In genomic region chr13:81048026-81048461, GRCh38 we compare ENCODE assay signal across 16 cellular contexts.
A peak's percentile ranks its signal among the peaks of the same experiment; 100 is the strongest.
DNase-seq lines count a peak whose midpoint lies in the region; ATAC-seq and TF ChIP-seq lines count a peak whose summit lies in the region.
"Had no signal": no experiment of that assay in that cellular context is flagged by ENCODE, and none has a peak within 500 bp of the region (broad histone marks: within the 10 kb centered on the region; RNA-seq: fewer than 3 reads in every experiment).

No MANE protein-coding gene starts in this region.

- no peak overlapping the region for H4K5ac ChIP-seq in mesendoderm (ENCODE audit: low read length)

- H4K8ac ChIP-seq in mesendoderm (ENCODE audit: low read depth, low read length) = no peak overlapping the region

- ATAC-seq in DND-41 (ENCODE audit: insufficient read depth, low read depth) (0 out of 3 replicates have a peak, but pooled peaks have one; percentile 12), GM21423 (IDR thresholded peaks at IDR 0.05; ENCODE audit: unreplicated experiment) (peak; percentile 65), HG02678 (IDR thresholded peaks at IDR 0.05; ENCODE audit: unreplicated experiment) (no peak), HG03354 (IDR thresholded peaks at IDR 0.05; ENCODE audit: poor library complexity, severe bottlenecking, unreplicated experiment) (no peak), HG02973 (IDR thresholded peaks at IDR 0.05; ENCODE audit: unreplicated experiment) (no peak)
- ATAC-seq: HepG2; naive thymus-derived CD8-positive, alpha-beta T cell; stimulated activated naive B cell treated with anti-CD40 and anti-IgM and Interleukin-4, amounts not matched to agents 10 μg/mL and 1 μg/mL and 100 μg/mL, for 72 hours had no signal

- H3K4ac ChIP-seq in mesendoderm (ENCODE audit: low read depth, low read length) = peak overlapping the region; percentile 37

- no peaks in the 10 kb centered on the region for H3K9me3 ChIP-seq in DND-41 (ENCODE audit: insufficient read depth, low read length, severe bottlenecking)
- H3K9me3 ChIP-seq: SJSA1 had no signal

- H3K4me3 ChIP-seq in DND-41 (ENCODE audit: low read depth in 1 of 2, low read length in 2 of 2) (no peak overlapping the region), mesendoderm (ENCODE audit: low read length) (no peak overlapping the region)
- H3K4me3 ChIP-seq: SJSA1 had no signal

- no peak overlapping the region for H3K18ac ChIP-seq in mesendoderm (ENCODE audit: low read length)

- no peak overlapping the region for H3K56ac ChIP-seq in mesendoderm (ENCODE audit: low read length)

- H3K36me3 ChIP-seq in DND-41 (ENCODE audit: insufficient read depth, low read length) (no peaks in the 10 kb centered on the region), mesendoderm (ENCODE audit: control insufficient read depth, insufficient read depth, low read length) (no peaks in the 10 kb centered on the region)
- H3K36me3 ChIP-seq: SJSA1 had no signal

- no peak overlapping the region for H3K4me2 ChIP-seq in DND-41 (ENCODE audit: insufficient read depth, low read length)
- no peak overlapping the region for H3K4me2 ChIP-seq in mesendoderm (ENCODE audit: low read length)

- H3K27ac ChIP-seq in DND-41 (ENCODE audit: low read length) (no peak overlapping the region), mesendoderm (ENCODE audit: low read depth, low read length) (no peak overlapping the region)
- H3K27ac ChIP-seq: C4-2B, SJSA1 had no signal

- no peak overlapping the region for H2BK120ac ChIP-seq in mesendoderm (ENCODE audit: low read depth, low read length)

- H3K23ac ChIP-seq in mesendoderm (ENCODE audit: low read length) = no peak overlapping the region

- H2AK5ac ChIP-seq in mesendoderm (ENCODE audit: low read length) = no peak overlapping the region

- no peak for DNase-seq in DND-41
- peak; percentile 3 for DNase-seq in RPMI7951 (ENCODE audit: low read depth)
- no peak for DNase-seq in mesendoderm
- DNase-seq in activated CD8-positive, alpha-beta memory T cell treated with anti-CD3 and anti-CD28 coated beads, Interleukin-2, amount 50 U/mL, for 48 hours = no peak
- DNase-seq: naive thymus-derived CD8-positive, alpha-beta T cell; NCI-H524 treated with DMSO at 0.1 percent for 48 hours; retina; stimulated activated CD4-positive, alpha-beta T cell treated with anti-CD3 and anti-CD28 coated beads, Interleukin-4, amount 100 ng/mL, for 24 hours; stimulated activated naive B cell treated with anti-CD40 and anti-IgM and Interleukin-4, amounts not matched to agents 10 μg/mL and 1 μg/mL and 100 μg/mL, for 72 hours had no signal

- no peaks in the 10 kb centered on the region for H3K79me1 ChIP-seq in mesendoderm (ENCODE audit: low read length)

- no CpG with 5 or more reads among the region's 7 CpGs for WGBS in mesendoderm (ENCODE audit: extremely low coverage, insufficient coverage, low lambda C conversion rate)

- H3K79me2 ChIP-seq in DND-41 (ENCODE audit: insufficient read depth, low read length) (no peaks in the 10 kb centered on the region), mesendoderm (ENCODE audit: control insufficient read depth, insufficient read depth, low read length) (no peaks in the 10 kb centered on the region)

- H2BK15ac ChIP-seq in mesendoderm (replicated peaks; ENCODE audit: low read depth) = no peak overlapping the region

- TF ChIP-seq CTCF in DND-41 (IDR thresholded peaks at IDR 0.05; ENCODE audit: borderline replicate concordance, extremely low read depth, low read length, poor library complexity, severe bottlenecking) = no peak

- no peaks in the 10 kb centered on the region for H3K4me1 ChIP-seq in DND-41 (ENCODE audit: insufficient read depth, low read length)
- no peaks in the 10 kb centered on the region for H3K4me1 ChIP-seq in mesendoderm (ENCODE audit: control insufficient read depth, low read depth, low read length)
- H3K4me1 ChIP-seq: SJSA1 had no signal

- no peak overlapping the region for H2BK5ac ChIP-seq in mesendoderm (ENCODE audit: low read length)

- H3K27me3 ChIP-seq in DND-41 (ENCODE audit: insufficient read depth, low read length, poor library complexity) (no peaks in the 10 kb centered on the region), mesendoderm (ENCODE audit: insufficient read depth, low read length, poor library complexity) (no peaks in the 10 kb centered on the region)

- H2AFZ ChIP-seq in DND-41 (ENCODE audit: low read depth, low read length) = no peak overlapping the region

- H3K9ac ChIP-seq in DND-41 (ENCODE audit: low read depth, low read length) = no peak overlapping the region
- no peak overlapping the region for H3K9ac ChIP-seq in mesendoderm (ENCODE audit: low read length)

- no peaks in the 10 kb centered on the region for H4K20me1 ChIP-seq in DND-41 (ENCODE audit: insufficient read depth, low read length)

Comparison
In these comparisons a context has a peak if more than half of its experiments do, and no peak if none do; other contexts are left out.
1. ATAC-seq: peak in DND-41 (single experiment) and GM21423 (single experiment); none in HG02678 (single experiment), HG03354 (single experiment) and HG02973 (single experiment).